Comparison of ENCODE assay signal across 7 cellular contexts in genomic region chr4:144128673-144129072, GRCh38. TPM values are rescaled to one million over a fixed set of nuclear protein-coding genes. Genes with fewer than 3 reads are reported as not detected.
"Had no signal": no experiment of that assay in that cellular context is flagged by ENCODE, and none has a peak within 500 bp of the region (broad histone marks: within the 10 kb centered on the region; RNA-seq: fewer than 3 reads in every experiment).

No MANE protein-coding gene starts in this region.

RNA-seq across cellular contexts. Expression of gene GYPA, which starts 11.8 kb away (rescaled TPM):
- total RNA-seq: GM23248, GM23338, H1, H4, H7, H9, HFFc6 had no signal
- polyA plus RNA-seq: GM23248, GM23338, H1 had no signal
